ENCODE assay signal across 38 cellular contexts in the genomic region with DNA sequence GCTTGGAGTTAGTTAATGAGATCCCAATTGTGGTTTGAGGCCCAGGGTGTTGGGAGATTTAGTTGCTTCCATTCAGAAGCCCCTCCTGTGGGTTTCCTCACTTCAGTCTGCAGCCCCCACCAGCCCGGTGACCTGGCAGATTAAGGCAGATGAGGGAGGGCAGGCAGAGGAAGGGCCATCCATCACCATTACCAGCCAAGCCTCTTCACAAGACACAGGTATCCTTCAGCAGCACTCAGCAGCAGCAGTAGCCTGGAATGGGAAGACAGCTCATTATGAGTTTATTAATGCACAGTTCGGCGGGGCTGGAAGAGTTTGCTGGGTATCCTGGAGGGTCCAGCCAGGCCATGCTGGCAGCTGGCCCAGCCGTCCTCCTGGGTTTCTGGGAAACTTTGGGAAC.
"Had no signal": no experiment of that assay in that cellular context is flagged by ENCODE, and none has a peak within 500 bp of the region (broad histone marks: within the 10 kb centered on the region; RNA-seq: fewer than 3 reads in every experiment).

No MANE protein-coding gene starts in this region.

- H3K4me1 ChIP-seq: ascending aorta had no signal

- H3K36me3 Mint-ChIP-seq: activated CD8-positive, alpha-beta memory T cell treated with anti-CD3 and anti-CD28 coated beads, Interleukin-2, amount 10 ng/mL, durations not matched to agents 7 days and 5 days; activated naive CD4-positive, alpha-beta T cell treated with anti-CD3 and anti-CD28 coated beads, Interleukin-2, amount 10 ng/mL, durations not matched to agents 7 days and 5 days; activated naive CD4-positive, alpha-beta T cell treated with anti-CD3 and anti-CD28 coated beads, Interleukin-2, amount 50 U/mL, for 24 hours; activated naive CD8-positive, alpha-beta T cell; activated naive CD8-positive, alpha-beta T cell treated with anti-CD3 and anti-CD28 coated beads, Interleukin-2, amount 10 ng/mL, durations not matched to agents 7 days and 5 days; brain; WTC11 had no signal

- H3K27ac Mint-ChIP-seq: activated CD4-positive, alpha-beta memory T cell treated with anti-CD3 and anti-CD28 coated beads, Interleukin-2, amount 10 ng/mL, durations not matched to agents 7 days and 5 days; activated CD4-positive, alpha-beta T cell treated with anti-CD3 and anti-CD28 coated beads for 36 hours; activated CD4-positive, alpha-beta T cell treated with anti-CD3 and anti-CD28 coated beads, Interleukin-2, amount 10 ng/mL, durations not matched to agents 7 days and 5 days; activated CD8-positive, alpha-beta memory T cell treated with anti-CD3 and anti-CD28 coated beads, Interleukin-2, amount 10 ng/mL, durations not matched to agents 7 days and 5 days; activated CD8-positive, alpha-beta T cell treated with anti-CD3 and anti-CD28 coated beads, Interleukin-2, amount 10 ng/mL, durations not matched to agents 7 days and 5 days; activated naive CD4-positive, alpha-beta T cell treated with anti-CD3 and anti-CD28 coated beads, Interleukin-2, amount 10 ng/mL, durations not matched to agents 7 days and 5 days; activated naive CD4-positive, alpha-beta T cell treated with anti-CD3 and anti-CD28 coated beads, Interleukin-2, amount 50 U/mL, for 24 hours; activated naive CD8-positive, alpha-beta T cell; activated naive CD8-positive, alpha-beta T cell treated with anti-CD3 and anti-CD28 coated beads, Interleukin-2, amount 10 ng/mL, durations not matched to agents 7 days and 5 days; activated naive CD8-positive, alpha-beta T cell treated with anti-CD3 and anti-CD28 coated beads, Interleukin-2, amount 50 U/mL, for 24 hours; activated T-cell treated with anti-CD3 and anti-CD28 coated beads, Interleukin-2, amount 50 U/mL, for 24 hours; activated T-helper 2 cell treated with anti-CD3 and anti-CD28 coated beads, Interferon-gamma antibody, Interleukin-2, Interleukin-4, amounts not matched to agents 10 μg/mL and 5 μg/mL and 100 μg/mL, durations not matched to agents 14 hours and 24 hours and 36 hours; brain; T-helper 1 cell treated with Interleukin-12 subunit alpha and Interleukin-12 subunit beta and Interleukin-4 antibody, amounts not matched to agents 30 μg/mL and 1 μg/mL, for 36 hours; T-helper 2 cell treated with Interferon-gamma antibody and Interleukin-4, amounts not matched to agents 5 μg/mL and 100 μg/mL, for 36 hours; WTC11 had no signal

- ATAC-seq: activated CD4-positive, alpha-beta T cell treated with anti-CD3 and anti-CD28 coated beads for 36 hours; activated CD4-positive, CD25-positive, alpha-beta regulatory T cell treated with anti-CD3 and anti-CD28 coated beads, Interleukin-2, amount 50 U/mL, for 24 hours; activated CD8-positive, alpha-beta memory T cell treated with anti-CD3 and anti-CD28 coated beads, Interleukin-2, amount 10 ng/mL, durations not matched to agents 7 days and 5 days; activated CD8-positive, alpha-beta T cell treated with anti-CD3 and anti-CD28 coated beads, Interleukin-2, amount 10 ng/mL, durations not matched to agents 7 days and 5 days; activated naive CD8-positive, alpha-beta T cell treated with anti-CD3 and anti-CD28 coated beads, Interleukin-2, amount 50 U/mL, for 24 hours; WTC11 had no signal

- H3K4me3 Mint-ChIP-seq: activated CD4-positive, alpha-beta memory T cell treated with anti-CD3 and anti-CD28 coated beads, Interleukin-2, amount 10 ng/mL, durations not matched to agents 7 days and 5 days; activated CD4-positive, alpha-beta T cell treated with anti-CD3 and anti-CD28 coated beads for 36 hours; activated CD4-positive, alpha-beta T cell treated with anti-CD3 and anti-CD28 coated beads, Interleukin-2, amount 10 ng/mL, durations not matched to agents 7 days and 5 days; activated CD8-positive, alpha-beta memory T cell treated with anti-CD3 and anti-CD28 coated beads, Interleukin-2, amount 10 ng/mL, durations not matched to agents 7 days and 5 days; activated CD8-positive, alpha-beta T cell treated with anti-CD3 and anti-CD28 coated beads, Interleukin-2, amount 10 ng/mL, durations not matched to agents 7 days and 5 days; activated naive CD4-positive, alpha-beta T cell treated with anti-CD3 and anti-CD28 coated beads, Interleukin-2, amount 10 ng/mL, durations not matched to agents 7 days and 5 days; activated naive CD4-positive, alpha-beta T cell treated with anti-CD3 and anti-CD28 coated beads, Interleukin-2, amount 50 U/mL, for 24 hours; activated naive CD8-positive, alpha-beta T cell; activated naive CD8-positive, alpha-beta T cell treated with anti-CD3 and anti-CD28 coated beads, Interleukin-2, amount 10 ng/mL, durations not matched to agents 7 days and 5 days; activated naive CD8-positive, alpha-beta T cell treated with anti-CD3 and anti-CD28 coated beads, Interleukin-2, amount 50 U/mL, for 24 hours; activated T-cell treated with anti-CD3 and anti-CD28 coated beads, Interleukin-2, amount 50 U/mL, for 24 hours; brain; central memory CD8-positive, alpha-beta T cell; T-helper 1 cell treated with Interleukin-12 subunit alpha and Interleukin-12 subunit beta and Interleukin-4 antibody, amounts not matched to agents 30 μg/mL and 1 μg/mL, for 36 hours; T-helper 2 cell treated with Interferon-gamma antibody and Interleukin-4, amounts not matched to agents 5 μg/mL and 100 μg/mL, for 36 hours; WTC11 had no signal

- H3K4me3 ChIP-seq: ascending aorta, cardiac muscle cell had no signal

- H3K27me3 Mint-ChIP-seq: activated CD4-positive, alpha-beta memory T cell treated with anti-CD3 and anti-CD28 coated beads, Interleukin-2, amount 10 ng/mL, durations not matched to agents 7 days and 5 days; activated CD4-positive, alpha-beta T cell treated with anti-CD3 and anti-CD28 coated beads, Interleukin-2, amount 10 ng/mL, durations not matched to agents 7 days and 5 days; activated CD8-positive, alpha-beta memory T cell treated with anti-CD3 and anti-CD28 coated beads, Interleukin-2, amount 10 ng/mL, durations not matched to agents 7 days and 5 days; activated naive CD4-positive, alpha-beta T cell treated with anti-CD3 and anti-CD28 coated beads, Interleukin-2, amount 10 ng/mL, durations not matched to agents 7 days and 5 days; activated naive CD8-positive, alpha-beta T cell treated with anti-CD3 and anti-CD28 coated beads, Interleukin-2, amount 10 ng/mL, durations not matched to agents 7 days and 5 days had no signal

- H3K4me1 Mint-ChIP-seq: activated CD4-positive, alpha-beta memory T cell treated with anti-CD3 and anti-CD28 coated beads, Interleukin-2, amount 10 ng/mL, durations not matched to agents 7 days and 5 days; activated CD4-positive, alpha-beta T cell treated with anti-CD3 and anti-CD28 coated beads for 36 hours; activated CD4-positive, alpha-beta T cell treated with anti-CD3 and anti-CD28 coated beads, Interleukin-2, amount 10 ng/mL, durations not matched to agents 7 days and 5 days; activated CD8-positive, alpha-beta memory T cell treated with anti-CD3 and anti-CD28 coated beads, Interleukin-2, amount 10 ng/mL, durations not matched to agents 7 days and 5 days; activated naive CD4-positive, alpha-beta T cell treated with anti-CD3 and anti-CD28 coated beads, Interleukin-2, amount 10 ng/mL, durations not matched to agents 7 days and 5 days; activated naive CD4-positive, alpha-beta T cell treated with anti-CD3 and anti-CD28 coated beads, Interleukin-2, amount 50 U/mL, for 24 hours; activated naive CD8-positive, alpha-beta T cell treated with anti-CD3 and anti-CD28 coated beads, Interleukin-2, amount 10 ng/mL, durations not matched to agents 7 days and 5 days; activated naive CD8-positive, alpha-beta T cell treated with anti-CD3 and anti-CD28 coated beads, Interleukin-2, amount 50 U/mL, for 24 hours; brain; central memory CD8-positive, alpha-beta T cell had no signal

- H3K27me3 ChIP-seq: ascending aorta, cardiac muscle cell had no signal

- H3K9me3 ChIP-seq: ascending aorta had no signal

- H3K36me3 ChIP-seq: ascending aorta, cardiac muscle cell, WERI-Rb-1 had no signal

- H3K9me3 Mint-ChIP-seq: activated CD4-positive, alpha-beta memory T cell treated with anti-CD3 and anti-CD28 coated beads, Interleukin-2, amount 10 ng/mL, durations not matched to agents 7 days and 5 days; activated CD4-positive, alpha-beta T cell treated with anti-CD3 and anti-CD28 coated beads, Interleukin-2, amount 10 ng/mL, durations not matched to agents 7 days and 5 days; activated naive CD4-positive, alpha-beta T cell treated with anti-CD3 and anti-CD28 coated beads, Interleukin-2, amount 10 ng/mL, durations not matched to agents 7 days and 5 days; activated naive CD4-positive, alpha-beta T cell treated with anti-CD3 and anti-CD28 coated beads, Interleukin-2, amount 50 U/mL, for 24 hours; activated naive CD8-positive, alpha-beta T cell treated with anti-CD3 and anti-CD28 coated beads, Interleukin-2, amount 10 ng/mL, durations not matched to agents 7 days and 5 days; activated naive CD8-positive, alpha-beta T cell treated with anti-CD3 and anti-CD28 coated beads, Interleukin-2, amount 50 U/mL, for 24 hours; activated T-cell treated with anti-CD3 and anti-CD28 coated beads, Interleukin-2, amount 50 U/mL, for 24 hours; activated T-helper 2 cell treated with anti-CD3 and anti-CD28 coated beads, Interferon-gamma antibody, Interleukin-2, Interleukin-4, amounts not matched to agents 10 μg/mL and 5 μg/mL and 100 μg/mL, durations not matched to agents 14 hours and 24 hours and 36 hours; central memory CD8-positive, alpha-beta T cell; T-helper 1 cell treated with Interleukin-12 subunit alpha and Interleukin-12 subunit beta and Interleukin-4 antibody, amounts not matched to agents 30 μg/mL and 1 μg/mL, for 36 hours; T-helper 2 cell treated with Interferon-gamma antibody and Interleukin-4, amounts not matched to agents 5 μg/mL and 100 μg/mL, for 36 hours; WTC11 had no signal

- DNase-seq: activated CD4-positive, alpha-beta memory T cell treated with anti-CD3 and anti-CD28 coated beads, Interleukin-2, amount 10 ng/mL, durations not matched to agents 7 days and 5 days; activated CD4-positive, alpha-beta T cell treated with anti-CD3 and anti-CD28 coated beads for 1 hour; activated CD4-positive, alpha-beta T cell treated with anti-CD3 and anti-CD28 coated beads for 36 hours; activated CD4-positive, alpha-beta T cell treated with anti-CD3 and anti-CD28 coated beads for 48 hours; activated CD4-positive, alpha-beta T cell treated with anti-CD3 and anti-CD28 coated beads, Interleukin-2, amount 10 ng/mL, durations not matched to agents 7 days and 5 days; activated CD4-positive, alpha-beta T cell treated with anti-CD3 and anti-CD28 coated beads, Interleukin-2, amount 50 U/mL, for 48 hours; activated CD4-positive, CD25-positive, alpha-beta regulatory T cell; activated CD8-positive, alpha-beta memory T cell treated with anti-CD3 and anti-CD28 coated beads for 24 hours; activated CD8-positive, alpha-beta memory T cell treated with anti-CD3 and anti-CD28 coated beads, Interleukin-2, amount 10 ng/mL, durations not matched to agents 7 days and 5 days; activated CD8-positive, alpha-beta memory T cell treated with anti-CD3 and anti-CD28 coated beads, Interleukin-2, amount 50 U/mL, for 48 hours; activated CD8-positive, alpha-beta T cell treated with anti-CD3 and anti-CD28 coated beads, Interleukin-2, amount 10 ng/mL, durations not matched to agents 7 days and 5 days; activated effector memory CD4-positive, alpha-beta T cell treated with Interleukin-2 at 50 U/mL for 16 hours; activated gamma-delta T cell; activated naive CD4-positive, alpha-beta T cell treated with anti-CD3 and anti-CD28 coated beads, Interleukin-2, amount 10 ng/mL, durations not matched to agents 7 days and 5 days; activated naive CD4-positive, alpha-beta T cell treated with Interleukin-2 at 50 U/mL for 16 hours; activated naive CD8-positive, alpha-beta T cell treated with anti-CD3 and anti-CD28 coated beads, Interleukin-2, amount 10 ng/mL, durations not matched to agents 7 days and 5 days; activated naive CD8-positive, alpha-beta T cell treated with anti-CD3 and anti-CD28 coated beads, Interleukin-2, amount 50 U/mL, for 24 hours; activated T-cell treated with anti-CD3 and anti-CD28 coated beads, Interleukin-2, amount 50 U/mL, for 24 hours; activated T-cell treated with anti-CD3 and anti-CD28 coated beads, Interleukin-2, amount 50 U/mL, for 48 hours; amygdala; anterior cingulate cortex; caudate nucleus; cerebellar nuclear complex; T-helper 1 cell; T-helper 2 cell; T-helper 9 cell; WERI-Rb-1 had no signal

- H3K27ac ChIP-seq: ascending aorta, cardiac muscle cell, WERI-Rb-1 had no signal
